1 cellular context compared by ENCODE assay signal in the genomic region with DNA sequence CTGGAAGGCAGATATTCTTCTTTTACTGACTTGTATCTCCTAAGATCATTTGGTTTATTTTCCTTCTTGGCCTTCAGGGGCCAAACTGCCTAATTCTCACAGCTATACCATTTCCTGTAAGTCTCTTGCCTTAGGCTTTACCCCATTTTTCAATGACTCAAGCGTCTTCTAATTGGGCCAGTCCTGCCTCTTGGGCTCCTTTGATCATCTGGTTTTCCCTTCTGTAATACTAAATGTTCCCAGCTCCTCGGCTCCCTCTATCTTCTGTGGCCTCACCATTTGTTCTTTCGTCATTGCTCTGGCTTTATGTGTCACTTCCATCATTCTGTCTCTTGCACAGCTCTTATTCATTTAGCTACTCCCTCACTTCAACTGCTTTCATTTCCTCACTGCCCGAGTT.
TF ChIP-seq lines count a peak whose summit lies in the region.

No MANE protein-coding gene starts in this region.

TF ChIP-seq in GM23338, 12 proteins besides CTCF, POLR2A, EP300 and RAD21 (continued from another document):
- TF ChIP-seq ZNF462 (CRISPR knock-in tag; IDR thresholded peaks at IDR 0.05) (no peak), JUNB (IDR thresholded peaks at IDR 0.05; ENCODE audit: unreplicated experiment) (no peak), EZH2phosphoT487 (IDR thresholded peaks at IDR 0.05; ENCODE audit: unreplicated experiment) (no peak), ETS1 (IDR thresholded peaks at IDR 0.05) (no peak), CREB1 (CRISPR knock-in tag; IDR thresholded peaks at IDR 0.05; ENCODE audit: low read depth) (no peak)
- TF ChIP-seq, protein P1, sequence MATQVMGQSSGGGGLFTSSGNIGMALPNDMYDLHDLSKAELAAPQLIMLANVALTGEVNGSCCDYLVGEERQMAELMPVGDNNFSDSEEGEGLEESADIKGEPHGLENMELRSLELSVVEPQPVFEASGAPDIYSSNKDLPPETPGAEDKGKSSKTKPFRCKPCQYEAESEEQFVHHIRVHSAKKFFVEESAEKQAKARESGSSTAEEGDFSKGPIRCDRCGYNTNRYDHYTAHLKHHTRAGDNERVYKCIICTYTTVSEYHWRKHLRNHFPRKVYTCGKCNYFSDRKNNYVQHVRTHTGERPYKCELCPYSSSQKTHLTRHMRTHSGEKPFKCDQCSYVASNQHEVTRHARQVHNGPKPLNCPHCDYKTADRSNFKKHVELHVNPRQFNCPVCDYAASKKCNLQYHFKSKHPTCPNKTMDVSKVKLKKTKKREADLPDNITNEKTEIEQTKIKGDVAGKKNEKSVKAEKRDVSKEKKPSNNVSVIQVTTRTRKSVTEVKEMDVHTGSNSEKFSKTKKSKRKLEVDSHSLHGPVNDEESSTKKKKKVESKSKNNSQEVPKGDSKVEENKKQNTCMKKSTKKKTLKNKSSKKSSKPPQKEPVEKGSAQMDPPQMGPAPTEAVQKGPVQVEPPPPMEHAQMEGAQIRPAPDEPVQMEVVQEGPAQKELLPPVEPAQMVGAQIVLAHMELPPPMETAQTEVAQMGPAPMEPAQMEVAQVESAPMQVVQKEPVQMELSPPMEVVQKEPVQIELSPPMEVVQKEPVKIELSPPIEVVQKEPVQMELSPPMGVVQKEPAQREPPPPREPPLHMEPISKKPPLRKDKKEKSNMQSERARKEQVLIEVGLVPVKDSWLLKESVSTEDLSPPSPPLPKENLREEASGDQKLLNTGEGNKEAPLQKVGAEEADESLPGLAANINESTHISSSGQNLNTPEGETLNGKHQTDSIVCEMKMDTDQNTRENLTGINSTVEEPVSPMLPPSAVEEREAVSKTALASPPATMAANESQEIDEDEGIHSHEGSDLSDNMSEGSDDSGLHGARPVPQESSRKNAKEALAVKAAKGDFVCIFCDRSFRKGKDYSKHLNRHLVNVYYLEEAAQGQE (IDR thresholded peaks at IDR 0.05; ENCODE audit: unreplicated experiment) = no peak
